In genomic region chr17:46020023-46020735, GRCh38 we compare ENCODE assay signal across 9 cellular contexts. TPM values are rescaled to one million over a fixed set of nuclear protein-coding genes. Genes with fewer than 3 reads are reported as not detected.
A peak's percentile ranks its signal among the peaks of the same experiment; 100 is the strongest.
DNase-seq lines count a peak whose midpoint lies in the region; ATAC-seq and TF ChIP-seq lines count a peak whose summit lies in the region.
"Had no signal": no experiment of that assay in that cellular context is flagged by ENCODE, and none has a peak within 500 bp of the region (broad histone marks: within the 10 kb centered on the region; RNA-seq: fewer than 3 reads in every experiment).

No MANE protein-coding gene starts in this region.

- peak; percentile 31 for DNase-seq in activated CD8-positive, alpha-beta memory T cell treated with anti-CD3 and anti-CD28 coated beads for 4 hours (ENCODE audit: low read depth in 2 of 2)
- DNase-seq in left colon (peak in 1 of 2 donors; percentile 32), DMS53 (lab: John Stamatoyannopoulos, UW) (no peak), G401 (ENCODE audit: low spot score) (no peak), chondrocyte (ENCODE audit: low spot score) (no peak)
- DNase-seq in stimulated activated CD8-positive, alpha-beta memory T cell treated with anti-CD3 and anti-CD28 coated beads, Interleukin-7, amount 100 ng/mL, for 1 hour (ENCODE audit: low read depth in 2 of 2), result peak; percentile 34 to 40

- no peak overlapping the region for H3K4me3 Mint-ChIP-seq in chondrocyte (ENCODE audit: unreplicated experiment)

- in situ Hi-C loops in G401 (cut with HindIII; ENCODE audit: low sequenced_read_pairs), result no loop called here

- H3K9me3 Mint-ChIP-seq in chondrocyte (ENCODE audit: low read depth), result no peaks in the 10 kb centered on the region

- ATAC-seq in HG03175 (IDR thresholded peaks at IDR 0.05; ENCODE audit: unreplicated experiment), result peak; percentile 89
- ATAC-seq in left colon, result peak; percentile 26
- ATAC-seq in GM19463 (IDR thresholded peaks at IDR 0.05; ENCODE audit: unreplicated experiment), result no peak

- peaks cover 10% of the 10 kb centered on the region for H3K36me3 Mint-ChIP-seq in chondrocyte (ENCODE audit: low read depth)

- H3K27ac Mint-ChIP-seq in chondrocyte (ENCODE audit: unreplicated experiment), result no peak overlapping the region

- H3K4me1 Mint-ChIP-seq in chondrocyte (ENCODE audit: low read depth), result peaks cover 5% of the 10 kb centered on the region

- H3K27me3 Mint-ChIP-seq in chondrocyte (ENCODE audit: low read depth), result no peaks in the 10 kb centered on the region

- no peak for TF ChIP-seq CTCF in chondrocyte (IDR thresholded peaks at IDR 0.05)

- intact Hi-C loops in left colon (cut with DNase I, micrococcal nuclease), result no loop called here

RNA-seq across cellular contexts. Expression of gene STH, which starts 21.1 kb away (rescaled TPM):
- not detected for total RNA-seq in left colon
- not detected in 2 replicates for total RNA-seq in G401 (2014; rRNA removed; shearing (Covaris generic))
- not detected in 3 replicates for total RNA-seq in chondrocyte
- total RNA-seq: T-helper 1 cell treated with Interleukin-12 subunit alpha and Interleukin-12 subunit beta and Interleukin-4 antibody, amounts not matched to agents 30 ng/mL and 1 ng/mL, for 36 hours had no signal

Comparison
In these comparisons a context has a peak if more than half of its experiments do, and no peak if none do; other contexts are left out.
1. DNase-seq: peak in activated CD8-positive, alpha-beta memory T cell treated with anti-CD3 and anti-CD28 coated beads for 4 hours (2 of 2) and stimulated activated CD8-positive, alpha-beta memory T cell treated with anti-CD3 and anti-CD28 coated beads, Interleukin-7, amount 100 ng/mL, for 1 hour (2 of 2); none in DMS53 (single experiment), G401 (single experiment) and chondrocyte (single experiment).